Comparison of ENCODE assay signal across 1 cellular context in genomic region chr17:38617967-38618760, GRCh38.
TF ChIP-seq lines count a peak whose summit lies in the region.

No MANE protein-coding gene starts in this region.

TF ChIP-seq in HepG2, 621 proteins besides CTCF, POLR2A, EP300 and RAD21 (continued from another document and continues in another):
- TF ChIP-seq ZNF136 (CRISPR knock-in tag; IDR thresholded peaks at IDR 0.05; ENCODE audit: low read depth) (no peak), ZNF260 (CRISPR knock-in tag; IDR thresholded peaks at IDR 0.05; ENCODE audit: borderline replicate concordance, low read depth) (no peak), KIAA2018 (CRISPR knock-in tag; IDR thresholded peaks at IDR 0.05; ENCODE audit: borderline replicate concordance) (no peak), ZBTB3 (CRISPR knock-in tag; IDR thresholded peaks at IDR 0.05; ENCODE audit: borderline replicate concordance, low read depth) (no peak), ZNF7 (CRISPR knock-in tag; IDR thresholded peaks at IDR 0.05) (no peak), ZNF737 (CRISPR knock-in tag; IDR thresholded peaks at IDR 0.05; ENCODE audit: borderline replicate concordance) (no peak), FOXJ3 (CRISPR knock-in tag; IDR thresholded peaks at IDR 0.05; ENCODE audit: borderline replicate concordance) (peak; percentile 33), TCF7 (IDR thresholded peaks at IDR 0.05; ENCODE audit: low read depth) (0 out of 2 replicates have a peak, but pooled peaks have one; percentile 23), MED8 (CRISPR knock-in tag; IDR thresholded peaks at IDR 0.05; ENCODE audit: insufficient replicate concordance) (no peak), PAWR (CRISPR knock-in tag; IDR thresholded peaks at IDR 0.05; ENCODE audit: borderline replicate concordance) (no peak), MYNN (CRISPR knock-in tag; IDR thresholded peaks at IDR 0.05; ENCODE audit: low read depth) (no peak), ZNF841 (CRISPR knock-in tag; IDR thresholded peaks at IDR 0.05; ENCODE audit: borderline replicate concordance) (no peak), HNRNPL (IDR thresholded peaks at IDR 0.05; ENCODE audit: low read depth, low read length) (no peak), POLR2AphosphoS2 (IDR thresholded peaks at IDR 0.05; ENCODE audit: low read depth, low read length) (no peak), ZSCAN21 (CRISPR knock-in tag; IDR thresholded peaks at IDR 0.05; ENCODE audit: borderline replicate concordance) (0 out of 2 replicates have a peak, but pooled peaks have one; percentile 53), ZNF354B (CRISPR knock-in tag; IDR thresholded peaks at IDR 0.05) (no peak), ZFP36L1 (CRISPR knock-in tag; IDR thresholded peaks at IDR 0.05) (peak; percentile 77; the same call in 1 of the 2 replicates), ZFP37 (CRISPR knock-in tag; IDR thresholded peaks at IDR 0.05; ENCODE audit: borderline replicate concordance) (peak; percentile 80; the same call in 1 of the 2 replicates), ELF3 (CRISPR knock-in tag; IDR thresholded peaks at IDR 0.05) (peak; percentile 83), ZNF713 (CRISPR knock-in tag; IDR thresholded peaks at IDR 0.05) (0 out of 2 replicates have a peak, but pooled peaks have one; percentile 17), PBX3 (CRISPR knock-in tag; IDR thresholded peaks at IDR 0.05; ENCODE audit: borderline replicate concordance) (no peak), KLF16 (CRISPR knock-in tag; IDR thresholded peaks at IDR 0.05) (peak in 1 of 2 experiments; percentile 61; a peak in 1 of 4 replicates), TFDP2 (CRISPR knock-in tag; IDR thresholded peaks at IDR 0.05) (no peak), ATF5 (CRISPR knock-in tag; IDR thresholded peaks at IDR 0.05; ENCODE audit: low read depth) (no peak), XBP1 (CRISPR knock-in tag; IDR thresholded peaks at IDR 0.05) (no peak), YEATS4 (CRISPR knock-in tag; IDR thresholded peaks at IDR 0.05; ENCODE audit: borderline replicate concordance) (no peak; the same call in 1 of the 2 replicates), TGIF2 (CRISPR knock-in tag; IDR thresholded peaks at IDR 0.05) (peak; percentile 30; the same call in 1 of the 2 replicates), ZNF253 (CRISPR knock-in tag; IDR thresholded peaks at IDR 0.05; ENCODE audit: borderline replicate concordance) (no peak), SIX4 (CRISPR knock-in tag; IDR thresholded peaks at IDR 0.05) (peak; percentile 52; the same call in 1 of the 2 replicates), GZF1 (CRISPR knock-in tag; IDR thresholded peaks at IDR 0.05) (no peak), ZNF484 (CRISPR knock-in tag; IDR thresholded peaks at IDR 0.05; ENCODE audit: borderline replicate concordance, low read depth) (no peak), STAT5B (CRISPR knock-in tag; IDR thresholded peaks at IDR 0.05) (no peak), KAT2B (IDR thresholded peaks at IDR 0.05; ENCODE audit: borderline replicate concordance, low read depth, low read length) (no peak), YY1 (IDR thresholded peaks at IDR 0.05; ENCODE audit: insufficient read depth, insufficient replicate concordance, low read depth, low read length) (no peak), MIER3 (CRISPR knock-in tag; IDR thresholded peaks at IDR 0.05; ENCODE audit: borderline replicate concordance) (peak; percentile 82; the same call in 1 of the 2 replicates), ZNF883 (CRISPR knock-in tag; IDR thresholded peaks at IDR 0.05; ENCODE audit: not compliant biosample characterization) (no peak), GTF3A (CRISPR knock-in tag; conservative IDR thresholded peaks at IDR 0.05) (no peak), SIN3B (IDR thresholded peaks at IDR 0.05; ENCODE audit: low read length) (no peak), ZNF616 (CRISPR knock-in tag; IDR thresholded peaks at IDR 0.05; ENCODE audit: low read depth) (0 out of 2 replicates have a peak, but pooled peaks have one; percentile 45), ZNF615 (CRISPR knock-in tag; IDR thresholded peaks at IDR 0.05; ENCODE audit: borderline replicate concordance) (no peak), ZNF367 (CRISPR knock-in tag; IDR thresholded peaks at IDR 0.05; ENCODE audit: borderline replicate concordance) (no peak), ZNF552 (CRISPR knock-in tag; IDR thresholded peaks at IDR 0.05; ENCODE audit: borderline replicate concordance) (no peak), MAFG (CRISPR knock-in tag; IDR thresholded peaks at IDR 0.05) (no peak), THYN1 (CRISPR knock-in tag; IDR thresholded peaks at IDR 0.05; ENCODE audit: borderline replicate concordance, low read depth) (no peak)
- TF ChIP-seq, protein P1, sequence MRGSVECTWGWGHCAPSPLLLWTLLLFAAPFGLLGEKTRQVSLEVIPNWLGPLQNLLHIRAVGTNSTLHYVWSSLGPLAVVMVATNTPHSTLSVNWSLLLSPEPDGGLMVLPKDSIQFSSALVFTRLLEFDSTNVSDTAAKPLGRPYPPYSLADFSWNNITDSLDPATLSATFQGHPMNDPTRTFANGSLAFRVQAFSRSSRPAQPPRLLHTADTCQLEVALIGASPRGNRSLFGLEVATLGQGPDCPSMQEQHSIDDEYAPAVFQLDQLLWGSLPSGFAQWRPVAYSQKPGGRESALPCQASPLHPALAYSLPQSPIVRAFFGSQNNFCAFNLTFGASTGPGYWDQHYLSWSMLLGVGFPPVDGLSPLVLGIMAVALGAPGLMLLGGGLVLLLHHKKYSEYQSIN (CRISPR knock-in tag; IDR thresholded peaks at IDR 0.05; ENCODE audit: borderline replicate concordance): no peak
- TF ChIP-seq, protein P2, sequence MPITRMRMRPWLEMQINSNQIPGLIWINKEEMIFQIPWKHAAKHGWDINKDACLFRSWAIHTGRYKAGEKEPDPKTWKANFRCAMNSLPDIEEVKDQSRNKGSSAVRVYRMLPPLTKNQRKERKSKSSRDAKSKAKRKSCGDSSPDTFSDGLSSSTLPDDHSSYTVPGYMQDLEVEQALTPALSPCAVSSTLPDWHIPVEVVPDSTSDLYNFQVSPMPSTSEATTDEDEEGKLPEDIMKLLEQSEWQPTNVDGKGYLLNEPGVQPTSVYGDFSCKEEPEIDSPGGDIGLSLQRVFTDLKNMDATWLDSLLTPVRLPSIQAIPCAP (CRISPR knock-in tag; IDR thresholded peaks at IDR 0.05; ENCODE audit: low read depth): no peak
- TF ChIP-seq, protein P3, sequence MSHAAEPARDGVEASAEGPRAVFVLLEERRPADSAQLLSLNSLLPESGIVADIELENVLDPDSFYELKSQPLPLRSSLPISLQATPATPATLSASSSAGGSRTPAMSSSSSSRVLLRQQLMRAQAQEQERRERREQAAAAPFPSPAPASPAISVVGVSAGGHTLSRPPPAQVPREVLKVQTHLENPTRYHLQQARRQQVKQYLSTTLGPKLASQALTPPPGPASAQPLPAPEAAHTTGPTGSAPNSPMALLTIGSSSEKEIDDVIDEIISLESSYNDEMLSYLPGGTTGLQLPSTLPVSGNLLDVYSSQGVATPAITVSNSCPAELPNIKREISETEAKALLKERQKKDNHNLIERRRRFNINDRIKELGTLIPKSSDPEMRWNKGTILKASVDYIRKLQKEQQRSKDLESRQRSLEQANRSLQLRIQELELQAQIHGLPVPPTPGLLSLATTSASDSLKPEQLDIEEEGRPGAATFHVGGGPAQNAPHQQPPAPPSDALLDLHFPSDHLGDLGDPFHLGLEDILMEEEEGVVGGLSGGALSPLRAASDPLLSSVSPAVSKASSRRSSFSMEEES (CRISPR knock-in tag; IDR thresholded peaks at IDR 0.05): peak; percentile 86
- TF ChIP-seq, protein P4, sequence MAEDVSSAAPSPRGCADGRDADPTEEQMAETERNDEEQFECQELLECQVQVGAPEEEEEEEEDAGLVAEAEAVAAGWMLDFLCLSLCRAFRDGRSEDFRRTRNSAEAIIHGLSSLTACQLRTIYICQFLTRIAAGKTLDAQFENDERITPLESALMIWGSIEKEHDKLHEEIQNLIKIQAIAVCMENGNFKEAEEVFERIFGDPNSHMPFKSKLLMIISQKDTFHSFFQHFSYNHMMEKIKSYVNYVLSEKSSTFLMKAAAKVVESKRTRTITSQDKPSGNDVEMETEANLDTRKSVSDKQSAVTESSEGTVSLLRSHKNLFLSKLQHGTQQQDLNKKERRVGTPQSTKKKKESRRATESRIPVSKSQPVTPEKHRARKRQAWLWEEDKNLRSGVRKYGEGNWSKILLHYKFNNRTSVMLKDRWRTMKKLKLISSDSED (CRISPR knock-in tag; IDR thresholded peaks at IDR 0.05): no peak
- TF ChIP-seq, protein P5, sequence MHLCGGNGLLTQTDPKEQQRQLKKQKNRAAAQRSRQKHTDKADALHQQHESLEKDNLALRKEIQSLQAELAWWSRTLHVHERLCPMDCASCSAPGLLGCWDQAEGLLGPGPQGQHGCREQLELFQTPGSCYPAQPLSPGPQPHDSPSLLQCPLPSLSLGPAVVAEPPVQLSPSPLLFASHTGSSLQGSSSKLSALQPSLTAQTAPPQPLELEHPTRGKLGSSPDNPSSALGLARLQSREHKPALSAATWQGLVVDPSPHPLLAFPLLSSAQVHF (CRISPR knock-in tag; IDR thresholded peaks at IDR 0.05): no peak
- TF ChIP-seq, protein P6, sequence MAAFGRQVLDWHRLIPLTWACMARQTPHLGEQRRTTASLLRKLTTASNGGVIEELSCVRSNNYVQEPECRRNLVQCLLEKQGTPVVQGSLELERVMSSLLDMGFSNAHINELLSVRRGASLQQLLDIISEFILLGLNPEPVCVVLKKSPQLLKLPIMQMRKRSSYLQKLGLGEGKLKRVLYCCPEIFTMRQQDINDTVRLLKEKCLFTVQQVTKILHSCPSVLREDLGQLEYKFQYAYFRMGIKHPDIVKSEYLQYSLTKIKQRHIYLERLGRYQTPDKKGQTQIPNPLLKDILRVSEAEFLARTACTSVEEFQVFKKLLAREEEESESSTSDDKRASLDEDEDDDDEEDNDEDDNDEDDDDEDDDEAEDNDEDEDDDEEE (CRISPR knock-in tag; IDR thresholded peaks at IDR 0.05): no peak
